12 cellular contexts compared by ENCODE assay signal in the genomic region with DNA sequence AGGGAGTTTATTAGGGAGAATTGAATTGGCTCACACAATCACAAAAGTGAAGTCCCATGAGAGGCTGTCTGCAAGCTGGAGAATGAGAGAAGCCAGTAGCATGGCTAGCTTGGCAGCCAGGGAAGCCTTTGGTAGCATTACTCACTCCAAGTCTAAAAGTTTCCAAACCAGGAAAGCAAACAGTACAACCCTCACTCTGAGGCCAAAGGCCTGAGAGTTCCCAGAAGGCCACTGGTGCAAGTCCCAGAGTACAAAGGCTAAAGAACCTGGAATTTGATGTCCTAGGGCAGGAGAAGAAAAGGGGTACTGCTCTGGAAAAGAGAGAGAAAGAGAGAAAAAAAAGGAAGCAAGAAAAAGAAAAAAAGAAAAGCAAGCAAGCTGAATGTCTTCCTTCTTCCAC.
A peak's percentile ranks its signal among the peaks of the same experiment; 100 is the strongest.
DNase-seq lines count a peak whose midpoint lies in the region; ATAC-seq and TF ChIP-seq lines count a peak whose summit lies in the region.
"Had no signal": no experiment of that assay in that cellular context is flagged by ENCODE, and none has a peak within 500 bp of the region (broad histone marks: within the 10 kb centered on the region; RNA-seq: fewer than 3 reads in every experiment).

No MANE protein-coding gene starts in this region.

- ATAC-seq in gastroesophageal sphincter: peak; percentile 74
- ATAC-seq in T-cell (replicated peaks in 1 of 4): no peak
- ATAC-seq: esophagus mucosa had no signal

- TF ChIP-seq POLR2A in gastroesophageal sphincter (IDR thresholded peaks at IDR 0.05): no peak

- TF ChIP-seq CTCF in gastroesophageal sphincter (IDR thresholded peaks at IDR 0.05) (no peak), osteocyte (IDR thresholded peaks at IDR 0.05) (no peak)

- H3K4me1 Mint-ChIP-seq in osteocyte (ENCODE audit: unreplicated experiment) (peaks cover 44% of the 10 kb centered on the region), T-cell (no peaks in the 10 kb centered on the region)

- H3K27me3 Mint-ChIP-seq in osteocyte (ENCODE audit: unreplicated experiment) (no peaks in the 10 kb centered on the region), T-cell (no peaks in the 10 kb centered on the region)

- H3K9me3 Mint-ChIP-seq in osteocyte (ENCODE audit: unreplicated experiment): no peaks in the 10 kb centered on the region
- H3K9me3 Mint-ChIP-seq in T-cell: peaks cover 5 to 16% (median 8%) of the 10 kb centered on the region in 3 donors

- H3K27ac Mint-ChIP-seq in osteocyte (ENCODE audit: unreplicated experiment) (peak overlapping the region; percentile 23), T-cell (no peak overlapping the region)

- no peak overlapping the region for H3K27ac ChIP-seq in gastroesophageal sphincter
- H3K27ac ChIP-seq: parathyroid adenoma had no signal

- H3K36me3 ChIP-seq in gastroesophageal sphincter: no peaks in the 10 kb centered on the region

- H3K4me3 Mint-ChIP-seq in osteocyte (ENCODE audit: unreplicated experiment) (no peak overlapping the region), T-cell (no peak overlapping the region)

- no peaks in the 10 kb centered on the region for H3K9me3 ChIP-seq in gastroesophageal sphincter

- DNase-seq in AG20443 (ENCODE audit: low spot score) (peak; percentile 61), amniotic epithelial cell (ENCODE audit: low read depth) (peak; percentile 80), osteocyte (ENCODE audit: extremely low spot score, unreplicated experiment) (no peak), D341Med (ENCODE audit: low spot score) (no peak), occipital lobe (lab: John Stamatoyannopoulos, UW) (no peak), T-cell (no peak)
- DNase-seq in stimulated activated CD8-positive, alpha-beta memory T cell treated with anti-CD3 and anti-CD28 coated beads, Interleukin-4, amount 100 ng/mL, for 48 hours: no peak
- DNase-seq: activated T-cell treated with anti-CD3 and anti-CD28 coated beads for 4 hours, NCI-H510A treated with DMSO at 0.1 percent for 48 hours had no signal

- H3K4me3 ChIP-seq in gastroesophageal sphincter: no peak overlapping the region

- TF ChIP-seq EP300 in gastroesophageal sphincter (IDR thresholded peaks at IDR 0.05): no peak

- H3K36me3 Mint-ChIP-seq in osteocyte (ENCODE audit: unreplicated experiment): no peaks in the 10 kb centered on the region
- no peaks in the 10 kb centered on the region for H3K36me3 Mint-ChIP-seq in T-cell

- POLR2A ChIA-PET in T-cell (lab: Charles Lee): no interaction called here

- H3K4me1 ChIP-seq in gastroesophageal sphincter: peaks cover 0 to 8% (median 0%) of the 10 kb centered on the region in 3 donors
- H3K4me1 ChIP-seq: parathyroid adenoma had no signal

- no peaks in the 10 kb centered on the region for H3K27me3 ChIP-seq in gastroesophageal sphincter

- CTCF ChIA-PET in T-cell (lab: Charles Lee): interaction anchor here in 1 of 2 donors (0.6 kb wide), 1 partner anchor 467 kb away, joined by 3 read pairs; no protein-coding TSS in a partner anchor

Comparison
In these comparisons a context has a peak if more than half of its experiments do, and no peak if none do; other contexts are left out.
1. DNase-seq: peak in AG20443 (single experiment) and amniotic epithelial cell (single experiment); none in osteocyte (single experiment), stimulated activated CD8-positive, alpha-beta memory T cell treated with anti-CD3 and anti-CD28 coated beads, Interleukin-4, amount 100 ng/mL, for 48 hours (single experiment), D341Med (single experiment), occipital lobe (single experiment) and T-cell (0 of 34).